In the genomic region with DNA sequence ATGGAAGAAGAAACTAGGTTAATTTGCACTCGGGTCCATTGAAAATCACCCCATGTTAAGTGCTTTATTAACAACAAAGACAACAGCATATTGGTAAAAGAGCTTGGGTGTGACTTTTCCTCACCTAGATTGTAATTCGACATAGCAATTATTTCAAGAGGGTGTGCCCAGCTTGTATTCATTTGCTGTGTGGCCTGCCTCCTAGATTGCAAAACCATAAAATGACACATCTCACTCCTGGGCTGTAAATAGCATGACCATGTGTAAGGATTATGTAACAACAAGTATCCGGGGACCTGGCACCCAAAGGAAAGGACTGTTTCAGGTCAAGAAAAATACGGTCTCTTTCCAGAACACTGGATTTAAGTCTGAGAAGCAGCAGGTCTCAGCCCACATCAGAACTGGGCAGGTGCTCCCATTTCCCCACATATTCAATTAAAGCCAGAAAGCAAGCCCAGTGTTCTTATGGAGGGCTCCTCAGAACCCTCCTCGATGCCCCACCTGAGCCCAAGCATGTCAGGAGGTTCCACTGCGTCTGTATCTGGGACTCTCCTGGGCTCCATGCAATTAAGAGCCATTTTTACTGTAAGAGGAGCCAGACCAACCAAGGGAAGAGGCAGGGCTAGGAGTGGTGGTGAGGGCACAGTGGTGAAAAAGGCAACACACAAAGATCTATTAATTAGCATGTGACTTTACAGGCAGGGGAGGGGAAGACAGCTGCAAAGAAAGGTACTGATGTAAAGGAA, we compare ENCODE assay signal across 10 cellular contexts. TPM values are rescaled to one million over a fixed set of nuclear protein-coding genes. Genes with fewer than 3 reads are reported as not detected.
DNase-seq lines count a peak whose midpoint lies in the region; ATAC-seq, FAIRE-seq and TF ChIP-seq lines count a peak whose summit lies in the region.
"Had no signal": no experiment of that assay in that cellular context is flagged by ENCODE, and none has a peak within 500 bp of the region (broad histone marks: within the 10 kb centered on the region; RNA-seq: fewer than 3 reads in every experiment).

No MANE protein-coding gene starts in this region.

- no peak for FAIRE-seq in D721Med (lab: Jason Lieb, UNC)

- ATAC-seq in HG02763 (IDR thresholded peaks at IDR 0.05; ENCODE audit: unreplicated experiment), result no peak

- peak; percentile 27 for DNase-seq in A172 (ENCODE audit: low spot score)
- peak; percentile 70 for DNase-seq in HPDE6-E6E7 (ENCODE audit: extremely low spot score)
- peak; percentile 63 for DNase-seq in SW480 (ENCODE audit: low spot score)
- peak; percentile 61 for DNase-seq in kidney tubule cell (ENCODE audit: low spot score)
- DNase-seq in central memory CD4-positive, alpha-beta T cell, result no peak
- no peak for DNase-seq in NCI-H526 (lab: John Stamatoyannopoulos, UW)
- no peak for DNase-seq in D721Med (ENCODE audit: insufficient read length, low spot score)
- DNase-seq: CD4-positive, alpha-beta T cell; hippocampal formation had no signal

- no peak for TF ChIP-seq CTCF in D721Med (IDR thresholded peaks at IDR 0.05; ENCODE audit: insufficient read depth, missing control alignments)

RNA-seq across cellular contexts. Expression of a gene that starts 39.2 kb away (rescaled TPM):
- 8.9 and 14.1 TPM in 2 replicates for total RNA-seq in A172 (2014; rRNA removed; shearing (Covaris generic))

Comparison
In these comparisons a context has a peak if more than half of its experiments do, and no peak if none do; other contexts are left out.
1. DNase-seq: peak in A172 (single experiment), HPDE6-E6E7 (single experiment), SW480 (single experiment) and kidney tubule cell (single experiment); none in central memory CD4-positive, alpha-beta T cell (single experiment), NCI-H526 (0 of 2) and D721Med (single experiment).